13 cellular contexts compared by ENCODE assay signal in the genomic region with DNA sequence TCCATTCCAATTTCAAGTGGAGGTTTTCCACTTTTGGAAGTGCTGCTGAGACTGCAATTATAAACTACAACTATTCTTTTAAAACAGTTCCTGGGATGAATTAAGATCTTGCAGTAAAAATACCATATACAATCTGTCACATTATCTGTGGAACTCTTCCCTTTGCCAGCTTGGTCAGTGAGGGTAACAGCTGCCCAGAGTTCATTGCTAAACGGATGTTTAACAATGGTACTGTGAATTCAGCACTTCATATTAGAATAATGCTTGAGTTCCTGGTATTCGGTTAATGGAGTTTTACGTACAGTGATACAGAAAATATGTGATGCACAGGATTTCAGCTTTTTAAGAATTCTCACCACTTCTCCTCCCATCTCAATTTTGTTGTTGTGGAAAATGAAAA. TPM values are rescaled to one million over a fixed set of nuclear protein-coding genes. Genes with fewer than 3 reads are reported as not detected.
DNase-seq lines count a peak whose midpoint lies in the region; ATAC-seq and TF ChIP-seq lines count a peak whose summit lies in the region.
"Had no signal": no experiment of that assay in that cellular context is flagged by ENCODE, and none has a peak within 500 bp of the region (broad histone marks: within the 10 kb centered on the region; RNA-seq: fewer than 3 reads in every experiment).

No MANE protein-coding gene starts in this region.

- H3K4me1 Mint-ChIP-seq in activated T-helper 2 cell treated with anti-CD3 and anti-CD28 coated beads, Interferon-gamma antibody, Interleukin-2, Interleukin-4, amounts not matched to agents 10 μg/mL and 5 μg/mL and 100 μg/mL, durations not matched to agents 14 hours and 24 hours and 36 hours (ENCODE audit: low read depth), result peaks cover 48% of the 10 kb centered on the region
- peaks cover 51 to 73% (median 64%) of the 10 kb centered on the region in 3 donors for H3K4me1 Mint-ChIP-seq in naive B cell

- H3K9ac ChIP-seq in BLaER1 treated with 17β-estradiol and CSF1 and Interleukin-3, amounts not matched to agents 10 nM and 100 nM, result 0 out of 22 replicates have a peak overlapping the region, but pooled peaks of 1 of the 11 experiments have one; percentile 24
- no peak overlapping the region for H3K9ac ChIP-seq in DND-41 (ENCODE audit: low read depth, low read length)

- no peak overlapping the region for H3K4me3 ChIP-seq in BLaER1 treated with 17β-estradiol and CSF1 and Interleukin-3, amounts not matched to agents 10 nM and 100 nM
- H3K4me3 ChIP-seq in DND-41 (ENCODE audit: low read depth in 1 of 2, low read length in 2 of 2), result no peak overlapping the region

- peaks cover 0 to 59% (median 37%) of the 10 kb centered on the region in 11 experiments; a peak in 20 of 22 replicates for H3K36me3 ChIP-seq in BLaER1 treated with 17β-estradiol and CSF1 and Interleukin-3, amounts not matched to agents 10 nM and 100 nM
- H3K36me3 ChIP-seq in DND-41 (ENCODE audit: insufficient read depth, low read length), result peaks cover 32% of the 10 kb centered on the region

- no peaks in the 10 kb centered on the region for H3K27me3 Mint-ChIP-seq in activated T-helper 2 cell treated with anti-CD3 and anti-CD28 coated beads, Interferon-gamma antibody, Interleukin-2, Interleukin-4, amounts not matched to agents 10 μg/mL and 5 μg/mL and 100 μg/mL, durations not matched to agents 14 hours and 24 hours and 36 hours (ENCODE audit: low read depth)
- no peaks in the 10 kb centered on the region for H3K27me3 Mint-ChIP-seq in naive B cell

- H3K4me3 Mint-ChIP-seq in activated T-helper 2 cell treated with anti-CD3 and anti-CD28 coated beads, Interferon-gamma antibody, Interleukin-2, Interleukin-4, amounts not matched to agents 10 μg/mL and 5 μg/mL and 100 μg/mL, durations not matched to agents 14 hours and 24 hours and 36 hours (ENCODE audit: low read depth), result peak overlapping the region; percentile 54
- peak overlapping the region in 7 of 8 donors; percentile 62 to 88 (median 71) for H3K4me3 Mint-ChIP-seq in naive B cell

- H3K4me2 ChIP-seq in BLaER1 treated with 17β-estradiol and CSF1 and Interleukin-3, amounts not matched to agents 10 nM and 100 nM, result peak overlapping the region; percentile 35 to 82 (median 69); a peak in 21 of 22 replicates
- H3K4me2 ChIP-seq in DND-41 (ENCODE audit: insufficient read depth, low read length), result no peak overlapping the region

- peaks cover 66% of the 10 kb centered on the region for H3K36me3 Mint-ChIP-seq in activated T-helper 2 cell treated with anti-CD3 and anti-CD28 coated beads, Interferon-gamma antibody, Interleukin-2, Interleukin-4, amounts not matched to agents 10 μg/mL and 5 μg/mL and 100 μg/mL, durations not matched to agents 14 hours and 24 hours and 36 hours (ENCODE audit: low read depth)
- peaks cover 0 to 12% of the 10 kb centered on the region in 2 donors for H3K36me3 Mint-ChIP-seq in naive B cell

- no peaks in the 10 kb centered on the region for H3K9me3 ChIP-seq in BLaER1 treated with 17β-estradiol and CSF1 and Interleukin-3, amounts not matched to agents 10 nM and 100 nM (replicated peaks in 1 of 11)
- no peaks in the 10 kb centered on the region for H3K9me3 ChIP-seq in DND-41 (ENCODE audit: insufficient read depth, low read length, severe bottlenecking)

- no peak for TF ChIP-seq CTCF in DND-41 (IDR thresholded peaks at IDR 0.05; ENCODE audit: borderline replicate concordance, extremely low read depth, low read length, poor library complexity, severe bottlenecking)

- peaks cover 3% of the 10 kb centered on the region for H3K79me2 ChIP-seq in DND-41 (ENCODE audit: insufficient read depth, low read length)

- H3K27me3 ChIP-seq in BLaER1 treated with 17β-estradiol and CSF1 and Interleukin-3, amounts not matched to agents 10 nM and 100 nM, result no peaks in the 10 kb centered on the region
- no peaks in the 10 kb centered on the region for H3K27me3 ChIP-seq in DND-41 (ENCODE audit: insufficient read depth, low read length, poor library complexity)

- no peak overlapping the region for H2AFZ ChIP-seq in DND-41 (ENCODE audit: low read depth, low read length)

- DNase-seq in DND-41 (no peak), naive B cell (no peak), AG08395 (ENCODE audit: low spot score) (no peak), NCI-H2029 treated with DMSO at 0.1 percent for 48 hours (lab: John Stamatoyannopoulos, UW) (no peak), NCI-H2171 (lab: John Stamatoyannopoulos, UW) (no peak)
- DNase-seq in activated T-helper 2 cell treated with anti-CD3 and anti-CD28 coated beads, Interferon-gamma antibody, Interleukin-2, Interleukin-4, amounts not matched to agents 10 μg/mL and 5 μg/mL and 100 μg/mL, durations not matched to agents 14 hours and 24 hours and 36 hours (ENCODE audit: low spot score), result no peak
- DNase-seq: activated CD4-positive, alpha-beta T cell treated with anti-CD3 and anti-CD28 coated beads for 1 hour; NCI-H2029; NCI-H774; right cardiac atrium had no signal

- H3K27ac ChIP-seq in BLaER1 treated with 17β-estradiol and CSF1 and Interleukin-3, amounts not matched to agents 10 nM and 100 nM, result peak overlapping the region in 9 of 11 experiments; percentile 26 to 63 (median 45); a peak in 10 of 22 replicates
- H3K27ac ChIP-seq in DND-41 (ENCODE audit: low read length), result peak overlapping the region; percentile 21

- ATAC-seq in DND-41 (ENCODE audit: insufficient read depth, low read depth) (no peak), naive B cell (ENCODE audit: low read depth in 2 of 2) (no peak), GM18867 (IDR thresholded peaks at IDR 0.05; ENCODE audit: unreplicated experiment) (no peak)

- H3K27ac Mint-ChIP-seq in activated T-helper 2 cell treated with anti-CD3 and anti-CD28 coated beads, Interferon-gamma antibody, Interleukin-2, Interleukin-4, amounts not matched to agents 10 μg/mL and 5 μg/mL and 100 μg/mL, durations not matched to agents 14 hours and 24 hours and 36 hours, result peak overlapping the region; percentile 83
- peak overlapping the region; percentile 88 to 98 (median 96) for H3K27ac Mint-ChIP-seq in naive B cell

- peaks cover 48 to 63% (median 52%) of the 10 kb centered on the region in 10 experiments for H3K4me1 ChIP-seq in BLaER1 treated with 17β-estradiol and CSF1 and Interleukin-3, amounts not matched to agents 10 nM and 100 nM
- H3K4me1 ChIP-seq in DND-41 (ENCODE audit: insufficient read depth, low read length), result peaks cover 49% of the 10 kb centered on the region

- H3K9me3 Mint-ChIP-seq in activated T-helper 2 cell treated with anti-CD3 and anti-CD28 coated beads, Interferon-gamma antibody, Interleukin-2, Interleukin-4, amounts not matched to agents 10 μg/mL and 5 μg/mL and 100 μg/mL, durations not matched to agents 14 hours and 24 hours and 36 hours, result no peaks in the 10 kb centered on the region
- no peaks in the 10 kb centered on the region for H3K9me3 Mint-ChIP-seq in naive B cell

- intact Hi-C loops in activated T-helper 2 cell treated with anti-CD3 and anti-CD28 coated beads, Interferon-gamma antibody, Interleukin-2, Interleukin-4, amounts not matched to agents 10 μg/mL and 5 μg/mL and 100 μg/mL, durations not matched to agents 14 hours and 24 hours and 36 hours (cut with micrococcal nuclease), result no loop called here

- peaks cover 0 to 97% (median 18%) of the 10 kb centered on the region in 11 experiments; a peak in 14 of 22 replicates for H4K20me1 ChIP-seq in BLaER1 treated with 17β-estradiol and CSF1 and Interleukin-3, amounts not matched to agents 10 nM and 100 nM
- peaks cover 6% of the 10 kb centered on the region; the same call in 1 of the 2 replicates for H4K20me1 ChIP-seq in DND-41 (ENCODE audit: insufficient read depth, low read length)

RNA-seq across cellular contexts. Expression of a gene that starts 51.5 kb away (rescaled TPM):
- total RNA-seq in activated T-helper 2 cell treated with anti-CD3 and anti-CD28 coated beads, Interferon-gamma antibody, Interleukin-2, Interleukin-4, amounts not matched to agents 10 μg/mL and 5 μg/mL and 100 μg/mL, durations not matched to agents 14 hours and 24 hours and 36 hours, result 0.18 and 0.21 TPM in 2 replicates
- polyA plus RNA-seq in naive B cell (ENCODE audit: low read depth in 6 of 6), result under 1 TPM in 4 of 6 donors, not detected in 2; 0.06 to 0.26 (median 0.20) TPM
- total RNA-seq: subcutaneous adipose tissue had no signal
